Comparison of ENCODE assay signal across 7 cellular contexts in the genomic region with DNA sequence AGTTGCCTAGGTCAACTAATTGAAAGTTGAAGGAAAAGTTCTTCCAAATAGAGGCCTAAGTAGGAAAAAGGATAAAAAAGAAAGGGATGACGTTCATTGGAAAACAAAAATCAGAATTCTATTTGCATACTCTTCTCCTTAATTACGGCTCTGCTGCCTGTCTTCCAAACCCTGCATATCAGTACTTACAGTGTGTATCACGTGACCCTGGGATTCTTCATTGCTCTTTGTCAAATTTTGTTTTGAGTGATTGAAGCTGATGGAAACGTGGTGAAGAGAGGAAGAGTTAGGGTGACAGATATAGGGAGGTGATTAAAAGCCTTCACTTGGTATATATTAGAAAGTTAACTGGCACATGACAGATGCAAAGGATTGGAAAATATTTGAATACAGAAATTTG.
"Had no signal": no experiment of that assay in that cellular context is flagged by ENCODE, and none has a peak within 500 bp of the region (broad histone marks: within the 10 kb centered on the region; RNA-seq: fewer than 3 reads in every experiment).

No MANE protein-coding gene starts in this region.

- H3K4me2 ChIP-seq: KMS-11 had no signal

- H3K9ac ChIP-seq: KMS-11 had no signal

- FAIRE-seq: HepG2, HTR-8/SVneo had no signal

- DNase-seq: IMR-90, KBM-7, KG1 had no signal

- H3K27ac ChIP-seq: HL-60, KMS-11 had no signal

- ATAC-seq: HepG2 had no signal
